ENCODE assay signal across 12 cellular contexts in the genomic region with DNA sequence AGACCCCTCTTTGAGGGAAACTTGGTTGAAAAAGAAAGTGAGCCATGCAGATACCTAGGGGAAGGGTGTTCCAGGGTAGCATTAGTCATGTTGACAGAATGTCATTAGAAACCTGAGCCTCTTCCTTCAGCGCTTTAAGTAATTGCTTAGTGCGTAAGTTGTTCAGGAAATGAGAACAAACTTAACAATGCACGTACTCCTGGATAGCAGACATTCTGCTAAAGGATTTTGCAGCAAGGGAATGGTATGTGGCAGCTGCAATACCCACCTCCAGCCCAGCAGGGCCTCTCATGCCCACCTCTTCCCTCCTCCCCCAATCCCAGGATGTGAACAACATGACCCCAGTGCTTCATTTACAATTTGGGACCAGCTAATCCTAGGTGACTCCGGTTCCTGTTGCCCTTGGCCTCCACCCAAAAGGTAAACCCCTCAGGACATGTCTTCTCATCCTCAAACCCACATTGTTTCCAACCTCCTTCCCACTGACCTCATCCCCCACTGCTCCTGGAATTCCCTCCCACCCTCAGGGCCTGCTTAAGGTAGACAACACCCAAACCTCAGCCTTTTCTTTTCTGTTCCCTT.
A peak's percentile ranks its signal among the peaks of the same experiment; 100 is the strongest.
DNase-seq lines count a peak whose midpoint lies in the region; ATAC-seq, FAIRE-seq and TF ChIP-seq lines count a peak whose summit lies in the region.
"Had no signal": no experiment of that assay in that cellular context is flagged by ENCODE, and none has a peak within 500 bp of the region (broad histone marks: within the 10 kb centered on the region; RNA-seq: fewer than 3 reads in every experiment).

No MANE protein-coding gene starts in this region.

- H3K27ac ChIP-seq in keratinocyte (ENCODE audit: control insufficient read depth, insufficient read depth, low read length) (peak overlapping the region; percentile 95), small intestine (ENCODE audit: low read depth in 1 of 2, low read length in 1 of 2) (no peak overlapping the region)
- H3K27ac ChIP-seq: cardiac muscle cell, thyroid gland had no signal

- TF ChIP-seq CTCF in BJ (IDR thresholded peaks at IDR 0.05; ENCODE audit: insufficient read depth, low read depth, low read length) (no peak), keratinocyte (optimal IDR thresholded peaks at IDR 0.05 in 1 of 3, IDR thresholded peaks at IDR 0.05 in 1 of 3, conservative IDR thresholded peaks at IDR 0.05 in 1 of 3; ENCODE audit: extremely low read depth in 1 of 3, insufficient read depth in 2 of 3, low read length in 3 of 3) (peak in 2 of 3 experiments; percentile 3 to 26), GM10248 (IDR thresholded peaks at IDR 0.05; ENCODE audit: control extremely low read depth, extremely low read depth, low read depth, missing control alignments) (no peak)

- peak overlapping the region; percentile 70 for H3K9ac ChIP-seq in keratinocyte (ENCODE audit: control insufficient read depth, extremely low read depth, insufficient read depth, low read length)

- H3K36me3 ChIP-seq in BJ (ENCODE audit: control insufficient read depth, insufficient read depth, low read length) (no peaks in the 10 kb centered on the region), keratinocyte (ENCODE audit: control insufficient read depth in 2 of 2, extremely low read depth in 1 of 2, insufficient read depth in 2 of 2, low read length in 2 of 2) (no peaks in the 10 kb centered on the region), small intestine (ENCODE audit: control insufficient read depth in 2 of 2, insufficient read depth in 2 of 2, low read length in 2 of 2) (no peaks in the 10 kb centered on the region)
- H3K36me3 ChIP-seq: cardiac muscle cell, thyroid gland had no signal

- no peaks in the 10 kb centered on the region for H4K20me1 ChIP-seq in keratinocyte (ENCODE audit: control insufficient read depth, extremely low read depth, insufficient read depth, low read length)

- 91 to 100% (median 92%) methylated on average over 4 of the region's 4 CpGs for WGBS in small intestine, 3 donors

- DNase-seq in BJ (ENCODE audit: low read depth) (peak; percentile 31), HTR-8/SVneo (ENCODE audit: insufficient read length, low spot score) (peak; percentile 77), amniotic epithelial cell (ENCODE audit: low read depth) (peak; percentile 76), keratinocyte (ENCODE audit: low read depth, low spot score) (peak; percentile 98), small intestine (no peak), GM10248 (ENCODE audit: extremely low spot score) (no peak)
- DNase-seq in stimulated activated CD4-positive, alpha-beta T cell treated with anti-CD3 and anti-CD28 coated beads, Interleukin-15, amount 100 ng/mL, for 24 hours = no peak
- DNase-seq: DND-41, NCI-H1105, thyroid gland had no signal

- no peaks in the 10 kb centered on the region for H3K79me2 ChIP-seq in keratinocyte (ENCODE audit: control insufficient read depth, insufficient read depth, low read length)

- no peak overlapping the region for H2AFZ ChIP-seq in keratinocyte (ENCODE audit: control insufficient read depth, low read length)

- POLR2A ChIA-PET in BJ (lab: Charles Lee) = no interaction called here
- POLR2A ChIA-PET in GM10248 (lab: Yijun Ruan, JAX) = no interaction called here

- dilution Hi-C loops in keratinocyte (cut with MboI; ENCODE audit: extremely low pct_ligation_motif_present, low sequenced_read_pairs) = no loop called here

- H3K4me2 ChIP-seq in keratinocyte (ENCODE audit: control insufficient read depth, extremely low read depth, insufficient read depth, low read depth, low read length) = peak overlapping the region; percentile 83

- CTCF ChIA-PET in BJ (lab: Yijun Ruan, JAX) = no interaction called here
- CTCF ChIA-PET in GM10248 (lab: Yijun Ruan, JAX) = no interaction called here

- H3K4me3 ChIP-seq in BJ (ENCODE audit: low read depth, low read length) (no peak overlapping the region), keratinocyte (ENCODE audit: control insufficient read depth in 2 of 3, extremely low read depth in 1 of 3, insufficient read depth in 2 of 3, low read depth in 1 of 3, low read length in 3 of 3) (peak overlapping the region in 1 of 3 experiments; percentile 44), small intestine (ENCODE audit: low read depth in 1 of 2, low read length in 2 of 2) (no peak overlapping the region)
- H3K4me3 ChIP-seq: cardiac muscle cell, thyroid gland had no signal

- H3K9me3 ChIP-seq in keratinocyte (ENCODE audit: control insufficient read depth, low read depth, low read length) (no peaks in the 10 kb centered on the region), small intestine (ENCODE audit: control insufficient read depth, low read depth) (no peaks in the 10 kb centered on the region)
- H3K9me3 ChIP-seq: thyroid gland had no signal

- FAIRE-seq in HTR-8/SVneo (lab: Jason Lieb, UNC) = peak; percentile 93
- FAIRE-seq in keratinocyte (lab: Jason Lieb, UNC) = peak; percentile 100
- FAIRE-seq in small intestine (lab: Jason Lieb, UNC) = no peak

- H3K27me3 ChIP-seq in BJ (ENCODE audit: control insufficient read depth, insufficient read depth, low read length) (no peaks in the 10 kb centered on the region), keratinocyte (ENCODE audit: control insufficient read depth, extremely low read depth, insufficient read depth, low read length) (no peaks in the 10 kb centered on the region), small intestine (ENCODE audit: control insufficient read depth in 2 of 2, insufficient read depth in 2 of 2, low read length in 2 of 2) (no peaks in the 10 kb centered on the region)
- H3K27me3 ChIP-seq: thyroid gland had no signal

- no peaks in the 10 kb centered on the region for H3K9me1 ChIP-seq in keratinocyte (ENCODE audit: control insufficient read depth, extremely low read depth, insufficient read depth, low read length)

- peaks cover 66% of the 10 kb centered on the region for H3K4me1 ChIP-seq in keratinocyte (ENCODE audit: control insufficient read depth, extremely low read depth, insufficient read depth, low read length)
- H3K4me1 ChIP-seq in small intestine (ENCODE audit: control insufficient read depth in 2 of 2, insufficient read depth in 1 of 2, low read depth in 1 of 2, low read length in 1 of 2) = no peaks in the 10 kb centered on the region
- H3K4me1 ChIP-seq: thyroid gland had no signal

- ATAC-seq in GM21576 (IDR thresholded peaks at IDR 0.05; ENCODE audit: unreplicated experiment) = no peak

Comparison
In these comparisons a context has a peak if more than half of its experiments do, and no peak if none do; other contexts are left out.
1. DNase-seq: peak in BJ (single experiment), HTR-8/SVneo (single experiment), amniotic epithelial cell (single experiment) and keratinocyte (single experiment); none in small intestine (single experiment), stimulated activated CD4-positive, alpha-beta T cell treated with anti-CD3 and anti-CD28 coated beads, Interleukin-15, amount 100 ng/mL, for 24 hours (single experiment) and GM10248 (single experiment).
2. CTCF ChIP-seq: peak in keratinocyte (2 of 3); none in BJ (single experiment) and GM10248 (single experiment).